In genomic region chr2:139018252-139018651, GRCh38 we compare ENCODE assay signal across 21 cellular contexts.
"Had no signal": no experiment of that assay in that cellular context is flagged by ENCODE, and none has a peak within 500 bp of the region (broad histone marks: within the 10 kb centered on the region; RNA-seq: fewer than 3 reads in every experiment).

No MANE protein-coding gene starts in this region.

- DNase-seq: dermis blood vessel endothelial cell; dorsolateral prefrontal cortex; effector CD4-positive, alpha-beta T cell; effector memory CD4-positive, alpha-beta T cell; foreskin keratinocyte; glutamatergic neuron; head of caudate nucleus; heart right ventricle; hippocampal formation; islet precursor cell; left cardiac atrium; lower lobe of right lung; mesenchymal stem cell had no signal

- H3K27ac ChIP-seq: coronary artery, dorsolateral prefrontal cortex, esophagus muscularis mucosa, foreskin keratinocyte, gastroesophageal sphincter, heart right ventricle, left lung, lower lobe of right lung had no signal

- H3K4me3 ChIP-seq: coronary artery, dorsolateral prefrontal cortex, esophagus muscularis mucosa, gastroesophageal sphincter, heart right ventricle, left lung, lower lobe of right lung, mucosa of descending colon had no signal

- H3K27me3 ChIP-seq: dorsolateral prefrontal cortex, esophagus muscularis mucosa, foreskin keratinocyte, gastroesophageal sphincter, heart right ventricle, left lung had no signal

- H3K36me3 ChIP-seq: esophagus muscularis mucosa, gastroesophageal sphincter, heart right ventricle, left lung, lower lobe of right lung had no signal

- H3K4me1 ChIP-seq: esophagus muscularis mucosa, foreskin keratinocyte, gastroesophageal sphincter, heart right ventricle, left lung, lower lobe of right lung had no signal

- H3K9me3 ChIP-seq: lower lobe of right lung, mucosa of descending colon had no signal

- FAIRE-seq: endothelial cell of umbilical vein, frontal cortex had no signal

- ATAC-seq: foreskin keratinocyte, gastroesophageal sphincter, heart right ventricle, left cardiac atrium, left lung, left ventricle myocardium superior, mucosa of descending colon had no signal
